In genomic region chr16:79143026-79143425, GRCh38 we compare ENCODE assay signal across 24 cellular contexts.
"Had no signal": no experiment of that assay in that cellular context is flagged by ENCODE, and none has a peak within 500 bp of the region (broad histone marks: within the 10 kb centered on the region; RNA-seq: fewer than 3 reads in every experiment).

No MANE protein-coding gene starts in this region.

- H3K36me3 Mint-ChIP-seq: mesothelial cell of epicardium; naive B cell; naive thymus-derived CD8-positive, alpha-beta T cell had no signal

- H3K27ac ChIP-seq: colonic mucosa, epithelial cell of prostate, esophagus squamous epithelium, gastrocnemius medialis, heart right ventricle, left lung, lower lobe of right lung had no signal

- H3K4me1 Mint-ChIP-seq: naive B cell; naive thymus-derived CD8-positive, alpha-beta T cell had no signal

- DNase-seq: colonic mucosa; cortex of kidney; effector CD8-positive, alpha-beta T cell; effector memory CD8-positive, alpha-beta T cell; erythroblast; esophagus squamous epithelium; foreskin melanocyte; gastrocnemius medialis; glutamatergic neuron; head of caudate nucleus; heart right ventricle; hippocampal formation; left cardiac atrium; left lung; left ventricle myocardium superior; lower lobe of right lung; mesenchymal stem cell; mucosa of descending colon; naive B cell; naive thymus-derived CD8-positive, alpha-beta T cell had no signal

- H3K4me1 ChIP-seq: colonic mucosa, esophagus squamous epithelium, gastrocnemius medialis, heart right ventricle, left lung, lower lobe of right lung had no signal

- ATAC-seq: effector memory CD8-positive, alpha-beta T cell; esophagus mucosa; gastrocnemius medialis; heart right ventricle; left cardiac atrium; left lung; left ventricle myocardium superior; lower lobe of right lung; mucosa of descending colon; naive thymus-derived CD8-positive, alpha-beta T cell had no signal

- H3K27me3 ChIP-seq: colonic mucosa, esophagus squamous epithelium, gastrocnemius medialis, heart right ventricle, left lung had no signal

- H3K27ac Mint-ChIP-seq: dendritic cell treated with granulocyte-macrophage colony-stimulating factor and Interleukin-4, amounts not matched to agents 40 ng/mL and 50 ng/mL, for 4 days; effector memory CD8-positive, alpha-beta T cell; mesothelial cell of epicardium; naive B cell; naive thymus-derived CD8-positive, alpha-beta T cell had no signal

- H3K36me3 ChIP-seq: colonic mucosa, esophagus squamous epithelium, gastrocnemius medialis, heart right ventricle, left lung, lower lobe of right lung had no signal

- H3K27me3 Mint-ChIP-seq: dendritic cell treated with granulocyte-macrophage colony-stimulating factor and Interleukin-4, amounts not matched to agents 40 ng/mL and 50 ng/mL, for 4 days; effector memory CD8-positive, alpha-beta T cell; naive B cell; naive thymus-derived CD8-positive, alpha-beta T cell had no signal

- H3K4me3 ChIP-seq: colonic mucosa, esophagus squamous epithelium, gastrocnemius medialis, heart right ventricle, left lung, lower lobe of right lung, mucosa of descending colon had no signal

- H3K9me3 ChIP-seq: colonic mucosa, esophagus squamous epithelium, gastrocnemius medialis, heart right ventricle, left lung, lower lobe of right lung, mucosa of descending colon had no signal

- H3K4me3 Mint-ChIP-seq: dendritic cell treated with granulocyte-macrophage colony-stimulating factor and Interleukin-4, amounts not matched to agents 40 ng/mL and 50 ng/mL, for 4 days; effector memory CD8-positive, alpha-beta T cell; mesothelial cell of epicardium; naive thymus-derived CD8-positive, alpha-beta T cell had no signal

- H3K9me3 Mint-ChIP-seq: dendritic cell treated with granulocyte-macrophage colony-stimulating factor and Interleukin-4, amounts not matched to agents 40 ng/mL and 50 ng/mL, for 4 days; effector memory CD8-positive, alpha-beta T cell; mesothelial cell of epicardium; naive B cell; naive thymus-derived CD8-positive, alpha-beta T cell had no signal
